Comparison of ENCODE assay signal across 1 cellular context in genomic region chr2:191678437-191679110, GRCh38.
TF ChIP-seq lines count a peak whose summit lies in the region.

No MANE protein-coding gene starts in this region.

TF ChIP-seq in A549, 52 proteins besides CTCF, POLR2A, EP300 and RAD21 (continued from another document):
- TF ChIP-seq HES2 (IDR thresholded peaks at IDR 0.05) (no peak), HOXB5 (CRISPR knock-in tag; IDR thresholded peaks at IDR 0.05) (no peak), EHF (CRISPR knock-in tag; IDR thresholded peaks at IDR 0.05) (no peak), NPAS2 (CRISPR knock-in tag; IDR thresholded peaks at IDR 0.05; ENCODE audit: borderline replicate concordance) (no peak), SMC3 (IDR thresholded peaks at IDR 0.05) (no peak), CEBPB (IDR thresholded peaks at IDR 0.05) (no peak), HOXB13 (CRISPR knock-in tag; IDR thresholded peaks at IDR 0.05; ENCODE audit: low read depth) (no peak), FOSL2 (IDR thresholded peaks at IDR 0.05) (no peak), FOSL2 (CRISPR knock-in tag; IDR thresholded peaks at IDR 0.05) (no peak), TFCP2L1 (CRISPR knock-in tag; IDR thresholded peaks at IDR 0.05) (no peak), BCL3 (IDR thresholded peaks at IDR 0.05) (no peak), MAFK (IDR thresholded peaks at IDR 0.05; ENCODE audit: partially characterized antibody) (no peak), FOXS1 (CRISPR knock-in tag; IDR thresholded peaks at IDR 0.05) (no peak), TP53 (CRISPR knock-in tag; IDR thresholded peaks at IDR 0.05) (no peak), HOXA7 (CRISPR knock-in tag; IDR thresholded peaks at IDR 0.05) (0 out of 2 replicates have a peak, but pooled peaks have one; percentile 45), NR3C1 (IDR thresholded peaks at IDR 0.05) (no peak), JUNB (IDR thresholded peaks at IDR 0.05) (no peak), ELK1 (IDR thresholded peaks at IDR 0.05; ENCODE audit: low read depth, low read length) (no peak), PHF8 (IDR thresholded peaks at IDR 0.05; ENCODE audit: borderline replicate concordance, low read depth) (peak; percentile 13; the same call in 1 of the 2 replicates), SREBF2 (IDR thresholded peaks at IDR 0.05) (no peak), FOSB (CRISPR knock-in tag; IDR thresholded peaks at IDR 0.05) (0 out of 2 replicates have a peak, but pooled peaks have one; percentile 29), BHLHE40 (IDR thresholded peaks at IDR 0.05; ENCODE audit: low read depth, low read length) (no peak), RFX5 (IDR thresholded peaks at IDR 0.05) (no peak), CBX8 (IDR thresholded peaks at IDR 0.05) (no peak), REST (IDR thresholded peaks at IDR 0.05) (0 out of 2 replicates have a peak, but pooled peaks have one; percentile 21), ESRRA (IDR thresholded peaks at IDR 0.05; ENCODE audit: borderline replicate concordance, low read length) (no peak), ZNF302 (CRISPR knock-in tag; IDR thresholded peaks at IDR 0.05) (no peak), KDM5A (IDR thresholded peaks at IDR 0.05) (no peak), MYC (IDR thresholded peaks at IDR 0.05; ENCODE audit: borderline replicate concordance, low read length) (peak; percentile 94)
- TF ChIP-seq, protein P1, sequence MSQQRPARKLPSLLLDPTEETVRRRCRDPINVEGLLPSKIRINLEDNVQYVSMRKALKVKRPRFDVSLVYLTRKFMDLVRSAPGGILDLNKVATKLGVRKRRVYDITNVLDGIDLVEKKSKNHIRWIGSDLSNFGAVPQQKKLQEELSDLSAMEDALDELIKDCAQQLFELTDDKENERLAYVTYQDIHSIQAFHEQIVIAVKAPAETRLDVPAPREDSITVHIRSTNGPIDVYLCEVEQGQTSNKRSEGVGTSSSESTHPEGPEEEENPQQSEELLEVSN (IDR thresholded peaks at IDR 0.05; ENCODE audit: borderline replicate concordance, low read depth), result peak; percentile 76
- TF ChIP-seq, protein P2, sequence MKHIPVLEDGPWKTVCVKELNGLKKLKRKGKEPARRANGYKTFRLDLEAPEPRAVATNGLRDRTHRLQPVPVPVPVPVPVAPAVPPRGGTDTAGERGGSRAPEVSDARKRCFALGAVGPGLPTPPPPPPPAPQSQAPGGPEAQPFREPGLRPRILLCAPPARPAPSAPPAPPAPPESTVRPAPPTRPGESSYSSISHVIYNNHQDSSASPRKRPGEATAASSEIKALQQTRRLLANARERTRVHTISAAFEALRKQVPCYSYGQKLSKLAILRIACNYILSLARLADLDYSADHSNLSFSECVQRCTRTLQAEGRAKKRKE (CRISPR knock-in tag; IDR thresholded peaks at IDR 0.05; ENCODE audit: low read depth), result no peak
- TF ChIP-seq, protein P3, sequence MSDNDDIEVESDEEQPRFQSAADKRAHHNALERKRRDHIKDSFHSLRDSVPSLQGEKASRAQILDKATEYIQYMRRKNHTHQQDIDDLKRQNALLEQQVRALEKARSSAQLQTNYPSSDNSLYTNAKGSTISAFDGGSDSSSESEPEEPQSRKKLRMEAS (IDR thresholded peaks at IDR 0.05), result peak; percentile 97
- TF ChIP-seq, protein P4, sequence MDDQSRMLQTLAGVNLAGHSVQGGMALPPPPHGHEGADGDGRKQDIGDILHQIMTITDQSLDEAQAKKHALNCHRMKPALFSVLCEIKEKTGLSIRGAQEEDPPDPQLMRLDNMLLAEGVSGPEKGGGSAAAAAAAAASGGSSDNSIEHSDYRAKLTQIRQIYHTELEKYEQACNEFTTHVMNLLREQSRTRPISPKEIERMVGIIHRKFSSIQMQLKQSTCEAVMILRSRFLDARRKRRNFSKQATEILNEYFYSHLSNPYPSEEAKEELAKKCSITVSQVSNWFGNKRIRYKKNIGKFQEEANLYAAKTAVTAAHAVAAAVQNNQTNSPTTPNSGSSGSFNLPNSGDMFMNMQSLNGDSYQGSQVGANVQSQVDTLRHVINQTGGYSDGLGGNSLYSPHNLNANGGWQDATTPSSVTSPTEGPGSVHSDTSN (IDR thresholded peaks at IDR 0.05), result no peak
